2 cellular contexts compared by ENCODE assay signal in genomic region chr12:93176610-93177126, GRCh38.
TF ChIP-seq lines count a peak whose summit lies in the region.

No MANE protein-coding gene starts in this region.

TF ChIP-seq in SK-N-SH, 30 proteins besides CTCF, POLR2A, EP300 and RAD21 (continued from another document):
- TF ChIP-seq NFIC (IDR thresholded peaks at IDR 0.05; ENCODE audit: borderline replicate concordance) (no peak), GABPA (IDR thresholded peaks at IDR 0.05; ENCODE audit: low read depth) (no peak), ZBTB33 (IDR thresholded peaks at IDR 0.05; ENCODE audit: borderline replicate concordance, low read depth) (no peak), TCF12 (IDR thresholded peaks at IDR 0.05) (no peak), POLR2AphosphoS5 (IDR thresholded peaks at IDR 0.05; ENCODE audit: low read depth, low read length) (no peak), RFX5 (IDR thresholded peaks at IDR 0.05; ENCODE audit: low read length) (no peak), FOXJ3 (CRISPR knock-in tag; IDR thresholded peaks at IDR 0.05) (no peak), RXRA (IDR thresholded peaks at IDR 0.05; ENCODE audit: borderline replicate concordance, low read depth) (no peak), SMC3 (IDR thresholded peaks at IDR 0.05; ENCODE audit: low read depth, low read length) (no peak), TAF1 (IDR thresholded peaks at IDR 0.05; ENCODE audit: borderline replicate concordance, low read depth, low read length) (no peak), PBX3 (IDR thresholded peaks at IDR 0.05) (no peak), MXI1 (IDR thresholded peaks at IDR 0.05; ENCODE audit: low read depth, low read length) (no peak), MEF2A (IDR thresholded peaks at IDR 0.05; ENCODE audit: borderline replicate concordance, low read depth) (no peak), USF2 (IDR thresholded peaks at IDR 0.05; ENCODE audit: borderline replicate concordance, low read depth, low read length) (no peak), JUND (IDR thresholded peaks at IDR 0.05) (no peak)
TF ChIP-seq in SK-N-SH: peak in this region for 0.

TF ChIP-seq in SK-N-SH treated with all-trans-retinoic acid at 6 μM for 48 hours, 23 proteins besides CTCF, POLR2A, EP300 and RAD21 (continued from another document):
- TF ChIP-seq POU6F1 (CRISPR knock-in tag; IDR thresholded peaks at IDR 0.05; ENCODE audit: borderline replicate concordance, low read depth) (no peak), CSRNP3 (CRISPR knock-in tag; IDR thresholded peaks at IDR 0.05) (no peak), RARB (CRISPR knock-in tag; IDR thresholded peaks at IDR 0.05) (no peak), GLIS3 (CRISPR knock-in tag; IDR thresholded peaks at IDR 0.05) (no peak), TSHZ2 (CRISPR knock-in tag; IDR thresholded peaks at IDR 0.05) (no peak), ISL1 (CRISPR knock-in tag; IDR thresholded peaks at IDR 0.05) (no peak), ZC3H10 (CRISPR knock-in tag; IDR thresholded peaks at IDR 0.05) (no peak), CREB5 (CRISPR knock-in tag; IDR thresholded peaks at IDR 0.05; ENCODE audit: low read depth) (no peak), BACH2 (CRISPR knock-in tag; IDR thresholded peaks at IDR 0.05; ENCODE audit: borderline replicate concordance) (no peak), PPARA (CRISPR knock-in tag; IDR thresholded peaks at IDR 0.05; ENCODE audit: borderline replicate concordance) (no peak), ARNTL (CRISPR knock-in tag; IDR thresholded peaks at IDR 0.05; ENCODE audit: borderline replicate concordance, low read depth) (no peak)
